1 cellular context compared by ENCODE assay signal in genomic region chr3:101518421-101518871, GRCh38.
TF ChIP-seq lines count a peak whose summit lies in the region.

No MANE protein-coding gene starts in this region.

TF ChIP-seq in HepG2, 621 proteins besides CTCF, POLR2A, EP300 and RAD21:
- peak; percentile 34; the same call in 1 of the 2 replicates for TF ChIP-seq SAP130 (CRISPR knock-in tag; IDR thresholded peaks at IDR 0.05; ENCODE audit: low read depth)
- TF ChIP-seq TRIM24 (CRISPR knock-in tag; IDR thresholded peaks at IDR 0.05), result no peak
- TF ChIP-seq TCF7L2 (IDR thresholded peaks at IDR 0.05; ENCODE audit: low read depth, low read length), result no peak
- no peak for TF ChIP-seq ZNF572 (CRISPR knock-in tag; IDR thresholded peaks at IDR 0.05)
- peak; percentile 14; the same call in 1 of the 2 replicates for TF ChIP-seq ZNF644 (CRISPR knock-in tag; IDR thresholded peaks at IDR 0.05; ENCODE audit: low read depth)
- TF ChIP-seq ZNF687 (CRISPR knock-in tag; IDR thresholded peaks at IDR 0.05), result no peak
- TF ChIP-seq STAT6 (CRISPR knock-in tag; IDR thresholded peaks at IDR 0.05; ENCODE audit: borderline replicate concordance), result no peak
- TF ChIP-seq FOSL2 (CRISPR knock-in tag; IDR thresholded peaks at IDR 0.05), result peak; percentile 29; the same call in 1 of the 2 replicates
- no peak for TF ChIP-seq ZNF354B (CRISPR knock-in tag; IDR thresholded peaks at IDR 0.05)
- TF ChIP-seq PRDM15 (CRISPR knock-in tag; IDR thresholded peaks at IDR 0.05), result peak; percentile 76; the same call in 1 of the 2 replicates
- no peak for TF ChIP-seq ZBTB43 (CRISPR knock-in tag; conservative IDR thresholded peaks at IDR 0.05)
